Comparison of ENCODE assay signal across 19 cellular contexts in the genomic region with DNA sequence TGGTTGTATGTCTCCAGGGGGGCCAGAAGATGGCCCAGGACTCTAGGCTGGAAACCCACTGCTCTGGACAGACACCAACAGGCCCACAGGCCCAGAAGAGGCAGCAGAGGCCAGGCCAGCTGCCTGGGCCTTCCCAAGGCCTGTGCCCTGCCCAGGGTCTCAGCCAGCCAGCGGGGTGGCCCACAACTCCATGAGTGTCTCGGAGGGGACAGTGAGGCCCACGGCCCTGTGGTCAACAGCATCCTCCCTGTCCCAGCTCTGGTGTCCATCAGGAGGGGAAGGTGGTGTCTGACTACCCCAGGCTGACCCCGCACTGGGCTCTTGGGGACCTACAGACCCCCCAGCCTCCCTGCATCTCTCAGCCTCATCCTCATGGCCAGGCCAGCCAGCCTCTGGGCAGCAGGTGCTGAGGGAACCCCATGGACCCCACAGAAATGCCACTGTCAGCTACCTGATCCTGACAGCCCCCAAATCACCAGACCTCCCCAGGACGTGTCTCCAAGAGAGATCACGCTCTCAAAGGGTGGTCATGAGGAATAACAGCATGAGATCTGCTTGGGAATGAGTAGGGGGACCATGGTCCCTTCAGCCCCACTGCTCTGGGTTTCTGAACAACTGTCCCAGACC.
DNase-seq lines count a peak whose midpoint lies in the region; ATAC-seq, FAIRE-seq and TF ChIP-seq lines count a peak whose summit lies in the region.
"Had no signal": no experiment of that assay in that cellular context is flagged by ENCODE, and none has a peak within 500 bp of the region (broad histone marks: within the 10 kb centered on the region; RNA-seq: fewer than 3 reads in every experiment).

No MANE protein-coding gene starts in this region.

- DNase-seq in D721Med (ENCODE audit: insufficient read length, low spot score) (peak; percentile 13), lower lobe of right lung (no peak), stomach (no peak), amniotic stem cell (lab: John Stamatoyannopoulos, UW) (no peak)
- DNase-seq in activated CD4-positive, alpha-beta T cell treated with anti-CD3 and anti-CD28 coated beads for 36 hours: no peak
- DNase-seq: activated CD4-positive, alpha-beta T cell treated with anti-CD3 and anti-CD28 coated beads, Interleukin-2, amount 10 ng/mL, durations not matched to agents 7 days and 5 days; activated T-cell treated with anti-CD3 and anti-CD28 coated beads, Interleukin-2, amount 50 U/mL, for 72 hours; AML-193; effector memory CD8-positive, alpha-beta T cell; islet precursor cell; NCI-H446 treated with DMSO at 0.1 percent for 48 hours had no signal

- H3K27ac ChIP-seq in cingulate gyrus (ENCODE audit: low read depth, low read length) (peak overlapping the region; percentile 93), lower lobe of right lung (peak overlapping the region; percentile 88), stomach (peak overlapping the region; percentile 81 to 85 (median 84))

- H3K9me3 ChIP-seq in lower lobe of right lung: no peaks in the 10 kb centered on the region
- no peaks in the 10 kb centered on the region for H3K9me3 ChIP-seq in stomach

- no peak for ATAC-seq in lower lobe of right lung
- no peak for ATAC-seq in GM18498 (IDR thresholded peaks at IDR 0.05; ENCODE audit: unreplicated experiment)
- no peak for ATAC-seq in HG03460 (IDR thresholded peaks at IDR 0.05; ENCODE audit: unreplicated experiment)
- ATAC-seq in activated CD4-positive, alpha-beta T cell treated with anti-CD3 and anti-CD28 coated beads for 36 hours: no peak
- ATAC-seq: activated T-cell treated with anti-CD3 and anti-CD28 coated beads, Interleukin-2, amount 50 U/mL, for 72 hours; effector memory CD8-positive, alpha-beta T cell; GM12878; Panc1 had no signal

- no peak for TF ChIP-seq CTCF in D721Med (IDR thresholded peaks at IDR 0.05; ENCODE audit: insufficient read depth, missing control alignments)
- no peak for TF ChIP-seq CTCF in lower lobe of right lung (IDR thresholded peaks at IDR 0.05)
- TF ChIP-seq CTCF in stomach (IDR thresholded peaks at IDR 0.05): no peak

- WGBS in stomach, 5 donors: 85 to 90% (median 88%) methylated on average over 5 to 6 of the region's 6 CpGs

- H3K9me3 Mint-ChIP-seq in activated CD4-positive, alpha-beta T cell treated with anti-CD3 and anti-CD28 coated beads for 36 hours (ENCODE audit: low read depth): no peaks in the 10 kb centered on the region
- H3K9me3 Mint-ChIP-seq: activated CD4-positive, alpha-beta T cell treated with anti-CD3 and anti-CD28 coated beads, Interleukin-2, amount 10 ng/mL, durations not matched to agents 7 days and 5 days; activated T-cell treated with anti-CD3 and anti-CD28 coated beads, Interleukin-2, amount 50 U/mL, for 72 hours; effector memory CD8-positive, alpha-beta T cell; IgD-negative memory B cell; neural crest cell; T-helper 2 cell treated with Interferon-gamma antibody and Interleukin-4, amounts not matched to agents 5 μg/mL and 100 μg/mL, for 36 hours had no signal

- H3K4me1 ChIP-seq in lower lobe of right lung: peaks cover 97% of the 10 kb centered on the region
- peaks cover 77 to 97% (median 85%) of the 10 kb centered on the region in 4 donors for H3K4me1 ChIP-seq in stomach

- H3K4me3 Mint-ChIP-seq in activated CD4-positive, alpha-beta T cell treated with anti-CD3 and anti-CD28 coated beads for 36 hours: no peak overlapping the region
- H3K4me3 Mint-ChIP-seq: activated CD4-positive, alpha-beta T cell treated with anti-CD3 and anti-CD28 coated beads, Interleukin-2, amount 10 ng/mL, durations not matched to agents 7 days and 5 days; activated T-cell treated with anti-CD3 and anti-CD28 coated beads, Interleukin-2, amount 50 U/mL, for 72 hours; effector memory CD8-positive, alpha-beta T cell; IgD-negative memory B cell; T-helper 2 cell treated with Interferon-gamma antibody and Interleukin-4, amounts not matched to agents 5 μg/mL and 100 μg/mL, for 36 hours had no signal

- no peak overlapping the region for H3K27ac Mint-ChIP-seq in activated CD4-positive, alpha-beta T cell treated with anti-CD3 and anti-CD28 coated beads for 36 hours
- H3K27ac Mint-ChIP-seq: activated CD4-positive, alpha-beta T cell treated with anti-CD3 and anti-CD28 coated beads, Interleukin-2, amount 10 ng/mL, durations not matched to agents 7 days and 5 days; activated T-cell treated with anti-CD3 and anti-CD28 coated beads, Interleukin-2, amount 50 U/mL, for 72 hours; T-helper 2 cell treated with Interferon-gamma antibody and Interleukin-4, amounts not matched to agents 5 μg/mL and 100 μg/mL, for 36 hours had no signal

- H3K36me3 ChIP-seq in lower lobe of right lung (peaks cover 10% of the 10 kb centered on the region), stomach (peaks cover 0 to 33% (median 12%) of the 10 kb centered on the region in 4 donors)

- H3K4me3 ChIP-seq in lower lobe of right lung: no peak overlapping the region
- peak overlapping the region in 1 of 4 donors; percentile 41 for H3K4me3 ChIP-seq in stomach
- H3K4me3 ChIP-seq: GM12878 had no signal

- no peaks in the 10 kb centered on the region for H3K27me3 Mint-ChIP-seq in activated CD4-positive, alpha-beta T cell treated with anti-CD3 and anti-CD28 coated beads for 36 hours
- H3K27me3 Mint-ChIP-seq: activated CD4-positive, alpha-beta T cell treated with anti-CD3 and anti-CD28 coated beads, Interleukin-2, amount 10 ng/mL, durations not matched to agents 7 days and 5 days; effector memory CD8-positive, alpha-beta T cell had no signal

- H3K27me3 ChIP-seq in lower lobe of right lung (ENCODE audit: low read depth) (no peaks in the 10 kb centered on the region), stomach (no peaks in the 10 kb centered on the region)

- H3K36me3 Mint-ChIP-seq in activated CD4-positive, alpha-beta T cell treated with anti-CD3 and anti-CD28 coated beads for 36 hours (ENCODE audit: low read depth): peaks cover 2% of the 10 kb centered on the region

- POLR2A ChIA-PET in activated CD4-positive, alpha-beta T cell treated with anti-CD3 and anti-CD28 coated beads for 36 hours (lab: Charles Lee): no interaction called here

- no peak for FAIRE-seq in D721Med (lab: Jason Lieb, UNC)
- FAIRE-seq: GM12878 had no signal

- CTCF ChIA-PET in activated CD4-positive, alpha-beta T cell treated with anti-CD3 and anti-CD28 coated beads for 36 hours (lab: Charles Lee): interaction anchor here (0.6 to 1.2 kb wide), 2 partner anchors 180 to 306 kb away, joined by 3 read pairs; no protein-coding TSS in a partner anchor

- TF ChIP-seq POLR2A in stomach (IDR thresholded peaks at IDR 0.05): no peak

- peaks cover 23% of the 10 kb centered on the region for H3K4me1 Mint-ChIP-seq in activated CD4-positive, alpha-beta T cell treated with anti-CD3 and anti-CD28 coated beads for 36 hours

- no peak for TF ChIP-seq EP300 in stomach (IDR thresholded peaks at IDR 0.05)

- intact Hi-C loops in lower lobe of right lung (cut with DNase I) (no loop called here), stomach (cut with DNase I; ENCODE audit: low total_unique reads) (no loop called here)
- intact Hi-C loops in activated CD4-positive, alpha-beta T cell treated with anti-CD3 and anti-CD28 coated beads for 36 hours (cut with DNase I, micrococcal nuclease): no loop called here
